ENCODE assay signal across 13 cellular contexts in the genomic region with DNA sequence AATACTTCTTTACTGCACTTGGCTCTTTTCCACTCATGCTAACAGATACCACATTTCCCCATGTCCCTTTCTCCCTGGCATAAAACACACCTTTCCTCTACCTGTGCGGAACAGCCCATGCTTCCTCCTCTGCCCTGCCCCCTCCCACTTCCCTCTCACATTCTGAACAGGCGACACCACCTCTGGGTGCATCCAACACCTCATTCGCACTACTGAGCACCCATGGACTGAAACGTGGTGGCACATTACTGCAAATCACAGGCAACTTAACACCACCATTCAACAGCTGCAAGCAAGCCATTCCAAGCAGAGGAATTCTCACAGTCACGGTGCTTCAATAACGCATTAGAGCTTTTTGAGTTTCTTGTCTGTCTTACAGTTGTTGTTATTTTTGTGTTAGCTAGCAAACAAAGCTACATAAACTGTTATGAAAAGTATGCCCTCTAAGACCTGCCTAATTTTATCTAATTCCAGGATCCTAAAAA.
"Had no signal": no experiment of that assay in that cellular context is flagged by ENCODE, and none has a peak within 500 bp of the region (broad histone marks: within the 10 kb centered on the region; RNA-seq: fewer than 3 reads in every experiment).

No MANE protein-coding gene starts in this region.

- H3K36me3 Mint-ChIP-seq: natural killer cell had no signal

- H3K4me3 Mint-ChIP-seq: activated naive CD4-positive, alpha-beta T cell treated with anti-CD3 and anti-CD28 coated beads for 36 hours; activated naive CD8-positive, alpha-beta T cell treated with anti-CD3 and anti-CD28 coated beads, Interleukin-2, amount 50 U/mL, for 24 hours; natural killer cell; T-helper 2 cell treated with Interferon-gamma antibody and Interleukin-4, amounts not matched to agents 5 μg/mL and 100 μg/mL, for 36 hours had no signal

- H3K4me3 ChIP-seq: left ventricle myocardium inferior, sigmoid colon had no signal

- H3K27ac ChIP-seq: left ventricle myocardium inferior, sigmoid colon had no signal

- DNase-seq: activated naive CD4-positive, alpha-beta T cell treated with anti-CD3 and anti-CD28 coated beads for 36 hours; activated naive CD8-positive, alpha-beta T cell treated with anti-CD3 and anti-CD28 coated beads, Interleukin-2, amount 50 U/mL, for 24 hours; activated T-cell treated with anti-CD3 and anti-CD28 coated beads, Interleukin-2, amount 50 U/mL, for 1 hour; aorta; left ventricle myocardium inferior; natural killer cell; sigmoid colon; stimulated activated CD4-positive, alpha-beta T cell treated with anti-CD3 and anti-CD28 coated beads, Interleukin-12 subunit alpha, Interleukin-12 subunit beta, amount 100 ng/mL, for 4 hours; stimulated activated CD4-positive, alpha-beta T cell treated with anti-CD3 and anti-CD28 coated beads, Interleukin-2, amount 100 ng/mL, for 24 hours had no signal

- H3K36me3 ChIP-seq: left ventricle myocardium inferior, sigmoid colon had no signal

- H3K27me3 ChIP-seq: sigmoid colon had no signal

- H3K4me1 ChIP-seq: left ventricle myocardium inferior, sigmoid colon had no signal

- H3K27me3 Mint-ChIP-seq: activated naive CD8-positive, alpha-beta T cell treated with anti-CD3 and anti-CD28 coated beads, Interleukin-2, amount 50 U/mL, for 24 hours had no signal

- H3K4me1 Mint-ChIP-seq: activated naive CD8-positive, alpha-beta T cell treated with anti-CD3 and anti-CD28 coated beads, Interleukin-2, amount 50 U/mL, for 24 hours; natural killer cell had no signal

- H3K27ac Mint-ChIP-seq: activated naive CD4-positive, alpha-beta T cell treated with anti-CD3 and anti-CD28 coated beads for 36 hours; activated naive CD8-positive, alpha-beta T cell treated with anti-CD3 and anti-CD28 coated beads, Interleukin-2, amount 50 U/mL, for 24 hours; activated T-helper 2 cell treated with anti-CD3 and anti-CD28 coated beads, Interferon-gamma antibody, Interleukin-2, Interleukin-4, amounts not matched to agents 10 μg/mL and 5 μg/mL and 100 μg/mL, durations not matched to agents 14 hours and 24 hours and 36 hours; natural killer cell; T-helper 2 cell treated with Interferon-gamma antibody and Interleukin-4, amounts not matched to agents 5 μg/mL and 100 μg/mL, for 36 hours had no signal

- FAIRE-seq: islet of Langerhans, urothelium cell line had no signal
